Comparison of ENCODE assay signal across 18 cellular contexts in genomic region chr5:36155291-36155690, GRCh38. TPM values are rescaled to one million over a fixed set of nuclear protein-coding genes. Genes with fewer than 3 reads are reported as not detected.
A peak's percentile ranks its signal among the peaks of the same experiment; 100 is the strongest.
DNase-seq lines count a peak whose midpoint lies in the region; ATAC-seq and TF ChIP-seq lines count a peak whose summit lies in the region.
"Had no signal": no experiment of that assay in that cellular context is flagged by ENCODE, and none has a peak within 500 bp of the region (broad histone marks: within the 10 kb centered on the region; RNA-seq: fewer than 3 reads in every experiment).

No MANE protein-coding gene starts in this region.

- H3K36me3 Mint-ChIP-seq in Caco-2 (ENCODE audit: insufficient read depth, unreplicated experiment): peaks cover 84% of the 10 kb centered on the region
- H3K36me3 Mint-ChIP-seq in stimulated activated effector memory CD8-positive, alpha-beta T cell treated with anti-CD3 and anti-CD28 coated beads, Interleukin-12 subunit alpha, Interleukin-12 subunit beta, amount 100 ng/mL, for 72 hours: peaks cover 82% of the 10 kb centered on the region
- peaks cover 32 to 66% (median 59%) of the 10 kb centered on the region in 3 experiments; a peak in 6 of 7 replicates for H3K36me3 Mint-ChIP-seq in H9 (ENCODE audit: insufficient read depth in 1 of 3, low read depth in 3 of 3)

- H3K27me3 ChIP-seq in Caco-2 (replicated peaks; ENCODE audit: control insufficient read depth, insufficient read depth, low read length) (no peaks in the 10 kb centered on the region), RWPE2 (ENCODE audit: insufficient read depth, poor library complexity, severe bottlenecking) (no peaks in the 10 kb centered on the region), hepatocyte (no peaks in the 10 kb centered on the region), trophoblast cell (ENCODE audit: insufficient read depth, low read length) (no peaks in the 10 kb centered on the region), H9 (ENCODE audit: insufficient read depth, low read length) (no peaks in the 10 kb centered on the region)

- no peak overlapping the region for H3T11ph ChIP-seq in H9 (ENCODE audit: low read length)

- no peak overlapping the region for H3K9ac ChIP-seq in trophoblast cell (ENCODE audit: low read length)
- no peak overlapping the region for H3K9ac ChIP-seq in H9 (ENCODE audit: extremely low read depth, insufficient read length, low read length)

- H2AFZ ChIP-seq in hepatocyte (no peak overlapping the region), trophoblast cell (ENCODE audit: insufficient read depth, low read length, poor library complexity) (no peak overlapping the region), H9 (ENCODE audit: low read length) (no peak overlapping the region)
- H2AFZ ChIP-seq: GM23338 had no signal

- H3K4me1 ChIP-seq in Caco-2 (peaks cover 74% of the 10 kb centered on the region), RWPE2 (ENCODE audit: insufficient read depth, poor library complexity, severe bottlenecking) (peaks cover 34% of the 10 kb centered on the region), hepatocyte (ENCODE audit: insufficient read depth) (peaks cover 59% of the 10 kb centered on the region), trophoblast cell (ENCODE audit: control insufficient read depth in 1 of 2, insufficient read depth in 2 of 2, low read length in 2 of 2) (peaks cover 24 to 38% of the 10 kb centered on the region in 2 experiments), H9 (ENCODE audit: insufficient read depth, low read length) (no peaks in the 10 kb centered on the region)

- H3K79me2 ChIP-seq in hepatocyte (peaks cover 76% of the 10 kb centered on the region), trophoblast cell (ENCODE audit: control insufficient read depth, insufficient read depth, low read length, poor library complexity) (peaks cover 19% of the 10 kb centered on the region), H9 (ENCODE audit: insufficient read depth, low read length) (peaks cover 4% of the 10 kb centered on the region; the same call in 1 of the 2 replicates)

- H3K4me3 ChIP-seq in Caco-2 (ENCODE audit: low read depth, low read length): no peak overlapping the region
- no peak overlapping the region for H3K4me3 ChIP-seq in RWPE2 (ENCODE audit: severe bottlenecking)
- H3K4me3 ChIP-seq in hepatocyte: no peak overlapping the region
- no peak overlapping the region for H3K4me3 ChIP-seq in trophoblast cell (ENCODE audit: low read depth, low read length)
- H3K4me3 ChIP-seq: A549, GM23338 had no signal

- BruUV-seq in Caco-2 (replicated peaks; lab: Mats Ljungman, UMichigan): no TSS peak

- H3K18ac ChIP-seq in trophoblast cell (ENCODE audit: low read length): no peak overlapping the region
- H3K18ac ChIP-seq in H9 (ENCODE audit: insufficient read length, low read depth, low read length): no peak overlapping the region

- H4K12ac ChIP-seq in trophoblast cell (ENCODE audit: low read depth, low read length): no peak overlapping the region

- H2BK120ac ChIP-seq in trophoblast cell (ENCODE audit: insufficient read depth, low read length, poor library complexity) (no peak overlapping the region), H9 (ENCODE audit: low read depth, low read length, poor library complexity, severe bottlenecking) (no peak overlapping the region)

- H2BK20ac ChIP-seq in H9 (ENCODE audit: low read depth, low read length, poor library complexity, severe bottlenecking): no peak overlapping the region

- H2BK15ac ChIP-seq in H9 (ENCODE audit: low read depth, low read length): no peak overlapping the region

- H2AK5ac ChIP-seq in trophoblast cell (ENCODE audit: low read length) (no peak overlapping the region), H9 (ENCODE audit: insufficient read length, low read length) (no peak overlapping the region)

- H2BK5ac ChIP-seq in trophoblast cell (ENCODE audit: low read depth, low read length, poor library complexity) (no peak overlapping the region), H9 (ENCODE audit: insufficient read length, low read length) (no peak overlapping the region)

- TF ChIP-seq CTCF in Caco-2 (IDR thresholded peaks at IDR 0.05; ENCODE audit: insufficient read depth in 1 of 2, low read depth in 1 of 2, low read length in 1 of 2, severe bottlenecking in 1 of 2, unreplicated experiment in 1 of 2) (no peak), RWPE2 (IDR thresholded peaks at IDR 0.05; ENCODE audit: poor library complexity, severe bottlenecking) (no peak), hepatocyte (IDR thresholded peaks at IDR 0.05; ENCODE audit: poor library complexity) (no peak), H9 (conservative IDR thresholded peaks at IDR 0.05) (no peak)

- no peak overlapping the region for H4K5ac ChIP-seq in H9 (ENCODE audit: insufficient read length, low read depth, low read length)

- H3K4ac ChIP-seq in trophoblast cell (ENCODE audit: low read depth, low read length) (no peak overlapping the region), H9 (ENCODE audit: low read depth, low read length) (no peak overlapping the region)

- DNase-seq in Caco-2 (no peak), RWPE2 (ENCODE audit: low spot score) (no peak), hepatocyte (ENCODE audit: low spot score) (no peak), trophoblast cell (peak in 1 of 2 donors; percentile 91), H9 (no peak), AML-193 (lab: John Stamatoyannopoulos, UW) (no peak)
- no peak for DNase-seq in stimulated activated effector memory CD8-positive, alpha-beta T cell treated with anti-CD3 and anti-CD28 coated beads, Interleukin-12 subunit alpha, Interleukin-12 subunit beta, amount 100 ng/mL, for 72 hours (ENCODE audit: low spot score in 2 of 2)
- DNase-seq: CD4-positive, CD25-positive, alpha-beta regulatory T cell; GF-D8; Karpas-422; NCI-H1417; NCI-H2029; OCI-M1; RPMI8226 had no signal

- no peaks in the 10 kb centered on the region for H3K27me3 Mint-ChIP-seq in Caco-2 (ENCODE audit: insufficient read depth, unreplicated experiment)
- no peaks in the 10 kb centered on the region for H3K27me3 Mint-ChIP-seq in H9 (ENCODE audit: low read depth)
- H3K27me3 Mint-ChIP-seq: CD4-positive, CD25-positive, alpha-beta regulatory T cell had no signal

- H3K14ac ChIP-seq in trophoblast cell (ENCODE audit: low read length) (no peak overlapping the region), H9 (ENCODE audit: insufficient read depth, low read length) (no peak overlapping the region)

- CTCF ChIA-PET in Caco-2 (lab: Charles Lee): no interaction called here

- H3K23ac ChIP-seq in trophoblast cell (ENCODE audit: low read length) (no peak overlapping the region), H9 (ENCODE audit: insufficient read length, low read depth, low read length) (no peak overlapping the region)

- H4K8ac ChIP-seq in trophoblast cell (ENCODE audit: low read depth, low read length) (no peak overlapping the region), H9 (replicated peaks; ENCODE audit: insufficient read length, low read depth, low read length) (no peak overlapping the region)

- no peaks in the 10 kb centered on the region for H3K9me2 ChIP-seq in hepatocyte (replicated peaks; ENCODE audit: insufficient read depth)

- 77% methylated on average over 7 of the region's 7 CpGs for WGBS in hepatocyte (ENCODE audit: low lambda C conversion rate, missing lambda C conversion rate)
- no CpG with 5 or more reads among the region's 7 CpGs for WGBS in trophoblast cell (ENCODE audit: extremely low coverage, insufficient coverage, insufficient read length)
- no CpG with 5 or more reads among the region's 7 CpGs for WGBS in H9 (ENCODE audit: extremely low coverage, insufficient read length, low lambda C conversion rate)

- H3K27ac ChIP-seq in RWPE2 (ENCODE audit: poor library complexity, severe bottlenecking) (peak overlapping the region; percentile 86), hepatocyte (peak overlapping the region; percentile 75), trophoblast cell (ENCODE audit: low read depth, low read length) (peak overlapping the region; percentile 93), H9 (ENCODE audit: insufficient read length, low read depth, low read length) (no peak overlapping the region)
- H3K27ac ChIP-seq: A549 had no signal

- no peaks in the 10 kb centered on the region for H4K20me1 ChIP-seq in hepatocyte (ENCODE audit: insufficient read depth, poor library complexity, severe bottlenecking)
- no peaks in the 10 kb centered on the region for H4K20me1 ChIP-seq in H9 (ENCODE audit: control insufficient read depth, insufficient read depth, insufficient read length)

- H3K4me2 ChIP-seq in hepatocyte (peak overlapping the region; percentile 88), trophoblast cell (ENCODE audit: low read length) (no peak overlapping the region), H9 (ENCODE audit: insufficient read depth, insufficient read length, low read length) (no peak overlapping the region)
- H3K4me2 ChIP-seq: A549, GM23338 had no signal

- no peak overlapping the region for H2BK12ac ChIP-seq in trophoblast cell (ENCODE audit: low read length)
- H2BK12ac ChIP-seq in H9 (ENCODE audit: insufficient read length, low read depth, low read length): no peak overlapping the region

- H3K79me1 ChIP-seq in trophoblast cell (ENCODE audit: low read length) (peaks cover 34% of the 10 kb centered on the region), H9 (ENCODE audit: insufficient read depth, low read depth, low read length, poor library complexity, severe bottlenecking) (peaks cover 18% of the 10 kb centered on the region)

- intact Hi-C loops in Caco-2 (cut with micrococcal nuclease; ENCODE audit: unreplicated experiment): no loop called here

- H3K27ac Mint-ChIP-seq in Caco-2 (ENCODE audit: unreplicated experiment) (no peak overlapping the region), H9 (no peak overlapping the region)
- H3K27ac Mint-ChIP-seq in stimulated activated effector memory CD8-positive, alpha-beta T cell treated with anti-CD3 and anti-CD28 coated beads, Interleukin-12 subunit alpha, Interleukin-12 subunit beta, amount 100 ng/mL, for 72 hours: no peak overlapping the region
- H3K27ac Mint-ChIP-seq: CD4-positive, CD25-positive, alpha-beta regulatory T cell; GM23338 had no signal

- peak overlapping the region; percentile 43 for H3K4me3 Mint-ChIP-seq in Caco-2 (ENCODE audit: unreplicated experiment)
- no peak overlapping the region for H3K4me3 Mint-ChIP-seq in stimulated activated effector memory CD8-positive, alpha-beta T cell treated with anti-CD3 and anti-CD28 coated beads, Interleukin-12 subunit alpha, Interleukin-12 subunit beta, amount 100 ng/mL, for 72 hours
- H3K4me3 Mint-ChIP-seq in H9: no peak overlapping the region
- H3K4me3 Mint-ChIP-seq: GM23338 had no signal

- POLR2A ChIA-PET in Caco-2 (lab: Charles Lee): interaction anchor here (1.1 kb wide), 1 partner anchor 76 kb away, joined by 4 read pairs; no protein-coding TSS in a partner anchor

- H3K36me3 ChIP-seq in Caco-2 (ENCODE audit: control insufficient read depth, insufficient read depth, low read length): peaks cover 7% of the 10 kb centered on the region
- peaks cover 70% of the 10 kb centered on the region for H3K36me3 ChIP-seq in RWPE2 (ENCODE audit: low read depth)
- H3K36me3 ChIP-seq in hepatocyte (replicated peaks; ENCODE audit: insufficient read depth, low read depth): no peaks in the 10 kb centered on the region
- peaks cover 8 to 21% of the 10 kb centered on the region in 2 experiments for H3K36me3 ChIP-seq in trophoblast cell (ENCODE audit: control insufficient read depth in 1 of 2, insufficient read depth in 2 of 2, low read length in 2 of 2)

- peaks cover 5% of the 10 kb centered on the region; the same call in 1 of the 2 replicates for H3K9me3 ChIP-seq in Caco-2
- no peaks in the 10 kb centered on the region for H3K9me3 ChIP-seq in RWPE2 (ENCODE audit: severe bottlenecking)
- H3K9me3 ChIP-seq in hepatocyte (ENCODE audit: low read depth): no peaks in the 10 kb centered on the region
- H3K9me3 ChIP-seq in trophoblast cell (ENCODE audit: insufficient read depth, low read depth, low read length): no peaks in the 10 kb centered on the region
- no peaks in the 10 kb centered on the region for H3K9me3 ChIP-seq in H9 (ENCODE audit: control insufficient read depth, low read depth, low read length)
- H3K9me3 ChIP-seq: A549 had no signal

- peaks cover 11% of the 10 kb centered on the region for H3K23me2 ChIP-seq in H9 (ENCODE audit: insufficient read length, low read depth, low read length, poor library complexity, severe bottlenecking)

- H3K56ac ChIP-seq in H9 (ENCODE audit: insufficient read length, low read depth, low read length): no peak overlapping the region

- H4K91ac ChIP-seq in trophoblast cell (ENCODE audit: low read depth, low read length) (no peak overlapping the region), H9 (ENCODE audit: insufficient read length, low read depth, low read length) (no peak overlapping the region)

- ATAC-seq in RWPE2 (ENCODE audit: low read depth): no peak
- ATAC-seq in stimulated activated effector memory CD8-positive, alpha-beta T cell treated with anti-CD3 and anti-CD28 coated beads, Interleukin-12 subunit alpha, Interleukin-12 subunit beta, amount 100 ng/mL, for 72 hours: no peak
- no peak for ATAC-seq in HG03139 (IDR thresholded peaks at IDR 0.05; ENCODE audit: unreplicated experiment)
- ATAC-seq: A549, GM23338, HepG2 had no signal

- H3K9me3 Mint-ChIP-seq in Caco-2 (ENCODE audit: unreplicated experiment) (peaks cover 9% of the 10 kb centered on the region), H9 (0 out of 5 replicates have a peak, but pooled peaks cover 0 to 3% of the 10 kb centered on the region in 2 experiments)
- no peaks in the 10 kb centered on the region for H3K9me3 Mint-ChIP-seq in stimulated activated effector memory CD8-positive, alpha-beta T cell treated with anti-CD3 and anti-CD28 coated beads, Interleukin-12 subunit alpha, Interleukin-12 subunit beta, amount 100 ng/mL, for 72 hours
- H3K9me3 Mint-ChIP-seq: CD4-positive, CD25-positive, alpha-beta regulatory T cell; GM23338 had no signal

- peaks cover 55% of the 10 kb centered on the region for H3K4me1 Mint-ChIP-seq in Caco-2 (ENCODE audit: low read depth, unreplicated experiment)
- peaks cover 44% of the 10 kb centered on the region for H3K4me1 Mint-ChIP-seq in stimulated activated effector memory CD8-positive, alpha-beta T cell treated with anti-CD3 and anti-CD28 coated beads, Interleukin-12 subunit alpha, Interleukin-12 subunit beta, amount 100 ng/mL, for 72 hours
- peaks cover 20 to 31% of the 10 kb centered on the region in 2 experiments for H3K4me1 Mint-ChIP-seq in H9

RNA-seq across cellular contexts. Expression of gene SKP2, which starts 3.4 kb away (rescaled TPM):
- total RNA-seq in Caco-2 (2022) (192 and 230 TPM in 2 replicates), hepatocyte (97.5 and 103 TPM in 2 replicates), H9 (2021) (100 and 103 TPM in 2 replicates)
- 55.5 and 64.6 TPM in 2 replicates for polyA plus RNA-seq in hepatocyte
- polyA plus RNA-seq in trophoblast cell (2013): 111 and 112 TPM in 2 replicates

RNA-seq across cellular contexts. Expression of gene LMBRD2, which starts 3.6 kb away (rescaled TPM):
- total RNA-seq in Caco-2 (2022) (11.5 and 15.2 TPM in 2 replicates), hepatocyte (26.9 and 27.9 TPM in 2 replicates), H9 (2021) (4.3 and 5.3 TPM in 2 replicates)
- 3.2 and 4.5 TPM in 2 replicates for polyA plus RNA-seq in hepatocyte
- polyA plus RNA-seq in trophoblast cell (2013): 5.6 and 6.4 TPM in 2 replicates
